Comparison of ENCODE assay signal across 9 cellular contexts in genomic region chr18:77057043-77057442, GRCh38.
DNase-seq lines count a peak whose midpoint lies in the region; ATAC-seq and TF ChIP-seq lines count a peak whose summit lies in the region.
"Had no signal": no experiment of that assay in that cellular context is flagged by ENCODE, and none has a peak within 500 bp of the region (broad histone marks: within the 10 kb centered on the region; RNA-seq: fewer than 3 reads in every experiment).

No MANE protein-coding gene starts in this region.

- TF ChIP-seq POLR2A in body of pancreas (IDR thresholded peaks at IDR 0.05), result no peak

- H3K79me2 ChIP-seq in SK-N-SH (ENCODE audit: insufficient read depth), result no peaks in the 10 kb centered on the region

- H3K9ac ChIP-seq in mucosa of rectum (ENCODE audit: low read depth in 1 of 2, low read length in 2 of 2) (peak overlapping the region in 1 of 2 donors; percentile 28), SK-N-SH (no peak overlapping the region)

- no peak overlapping the region for H3K4me3 ChIP-seq in body of pancreas
- no peak overlapping the region for H3K4me3 ChIP-seq in mucosa of rectum (ENCODE audit: low read length in 2 of 2)
- H3K4me3 ChIP-seq in SK-N-SH (ENCODE audit: low read depth in 2 of 2, low read length in 1 of 2), result no peak overlapping the region
- H3K4me3 ChIP-seq: pancreas had no signal

- no peak for TF ChIP-seq EP300 in SK-N-SH (IDR thresholded peaks at IDR 0.05; ENCODE audit: borderline replicate concordance in 1 of 2, low read depth in 1 of 2, low read length in 1 of 2)

- no peaks in the 10 kb centered on the region for H3F3A ChIP-seq in SK-N-SH (replicated peaks; ENCODE audit: insufficient read depth)

- intact Hi-C loops in body of pancreas (cut with DNase I), result no loop called here

- H3K27ac ChIP-seq in KOPT-K1 (ENCODE audit: low read depth, low read length, poor library complexity, severe bottlenecking) (peak overlapping the region; percentile 65), body of pancreas (peak overlapping the region in 3 of 4 donors; percentile 21 to 79 (median 59)), mucosa of rectum (ENCODE audit: low read depth in 2 of 2, low read length in 2 of 2) (peak overlapping the region; percentile 38 to 83), SK-N-SH (ENCODE audit: low read depth in 2 of 2, low read length in 1 of 2) (no peak overlapping the region)

- H3K9me2 ChIP-seq in SK-N-SH, result no peaks in the 10 kb centered on the region

- ATAC-seq in body of pancreas (no peak), HG02981 (IDR thresholded peaks at IDR 0.05; ENCODE audit: unreplicated experiment) (no peak), GM19467 (IDR thresholded peaks at IDR 0.05; ENCODE audit: unreplicated experiment) (no peak)

- no peaks in the 10 kb centered on the region for H4K20me1 ChIP-seq in SK-N-SH (ENCODE audit: insufficient read depth)

- no peak overlapping the region for H3K4me2 ChIP-seq in SK-N-SH

- no peaks in the 10 kb centered on the region for H3K36me3 ChIP-seq in KOPT-K1 (ENCODE audit: insufficient read depth, low read length)
- H3K36me3 ChIP-seq in body of pancreas (replicated peaks in 1 of 2; ENCODE audit: insufficient read depth in 1 of 2, low read depth in 2 of 2), result no peaks in the 10 kb centered on the region
- H3K36me3 ChIP-seq in mucosa of rectum (ENCODE audit: control insufficient read depth in 2 of 2, insufficient read depth in 2 of 2, low read length in 2 of 2), result peaks cover 3 to 4% of the 10 kb centered on the region in 2 donors
- H3K36me3 ChIP-seq in SK-N-SH (replicated peaks in 1 of 2; ENCODE audit: control insufficient read depth in 1 of 2, insufficient read depth in 2 of 2, low read length in 1 of 2), result no peaks in the 10 kb centered on the region
- H3K36me3 ChIP-seq: pancreas had no signal

- CTCF ChIA-PET in SK-N-SH (lab: Yijun Ruan, JAX), result interaction anchor here (1.1 to 3.2 kb wide), 3 partner anchors 12 to 155 kb away, joined by 4 to 17 read pairs (median 4); no protein-coding TSS in a partner anchor

- DNase-seq in AG08395 (ENCODE audit: low spot score), result peak; percentile 45
- no peak for DNase-seq in body of pancreas
- no peak for DNase-seq in SK-N-SH
- no peak for DNase-seq in NCI-H146 (lab: John Stamatoyannopoulos, UW)

- TF ChIP-seq RAD21 in SK-N-SH (IDR thresholded peaks at IDR 0.05; ENCODE audit: low read length), result no peak

- no peaks in the 10 kb centered on the region for H3K27me3 ChIP-seq in body of pancreas
- H3K27me3 ChIP-seq in mucosa of rectum (ENCODE audit: control insufficient read depth in 2 of 2, insufficient read depth in 2 of 2, low read length in 2 of 2), result no peaks in the 10 kb centered on the region
- H3K27me3 ChIP-seq in SK-N-SH (ENCODE audit: insufficient read depth), result no peaks in the 10 kb centered on the region
- H3K27me3 ChIP-seq: pancreas had no signal

- WGBS in body of pancreas, 2 donors, result 56 to 69% methylated on average over 4 of the region's 4 CpGs
- 82% methylated on average over 4 of the region's 4 CpGs for WGBS in SK-N-SH (ENCODE audit: low lambda C conversion rate)

- no peak overlapping the region for H2AFZ ChIP-seq in SK-N-SH (ENCODE audit: low read depth)

- H3K9me3 ChIP-seq in KOPT-K1 (ENCODE audit: insufficient read depth, low read length, poor library complexity, severe bottlenecking), result no peaks in the 10 kb centered on the region
- H3K9me3 ChIP-seq in body of pancreas, result no peaks in the 10 kb centered on the region
- H3K9me3 ChIP-seq in mucosa of rectum (ENCODE audit: control insufficient read depth in 2 of 2, low read length in 2 of 2), result no peaks in the 10 kb centered on the region
- no peaks in the 10 kb centered on the region for H3K9me3 ChIP-seq in SK-N-SH
- H3K9me3 ChIP-seq: pancreas had no signal

- POLR2A ChIA-PET in SK-N-SH (lab: Yijun Ruan, JAX), result no interaction called here

- H3K4me1 ChIP-seq in body of pancreas (peaks cover 40% of the 10 kb centered on the region), mucosa of rectum (ENCODE audit: control insufficient read depth in 2 of 2, insufficient read depth in 2 of 2, low read length in 2 of 2) (peaks cover 41 to 53% of the 10 kb centered on the region in 2 donors), SK-N-SH (ENCODE audit: control insufficient read depth in 1 of 2, insufficient read depth in 2 of 2, low read depth in 1 of 2, low read length in 1 of 2) (peaks cover 5 to 9% of the 10 kb centered on the region in 2 experiments; a peak in 2 of 4 replicates)

- TF ChIP-seq CTCF in body of pancreas (IDR thresholded peaks at IDR 0.05) (no peak), SK-N-SH (IDR thresholded peaks at IDR 0.05) (no peak)

TF ChIP-seq in SK-N-SH, 30 proteins besides CTCF, POLR2A, EP300 and RAD21:
- TF ChIP-seq SIN3A (IDR thresholded peaks at IDR 0.05; ENCODE audit: borderline replicate concordance, low read depth, low read length) (no peak), JUND (IDR thresholded peaks at IDR 0.05) (no peak), RCOR1 (IDR thresholded peaks at IDR 0.05; ENCODE audit: low read length) (no peak), TCF12 (IDR thresholded peaks at IDR 0.05) (no peak), FOXM1 (IDR thresholded peaks at IDR 0.05; ENCODE audit: low read depth) (no peak), FOXJ3 (CRISPR knock-in tag; IDR thresholded peaks at IDR 0.05) (no peak), USF1 (IDR thresholded peaks at IDR 0.05; ENCODE audit: borderline replicate concordance, low read depth) (no peak), NFIC (IDR thresholded peaks at IDR 0.05; ENCODE audit: borderline replicate concordance) (no peak), SMC3 (IDR thresholded peaks at IDR 0.05; ENCODE audit: low read depth, low read length) (no peak), ELF1 (IDR thresholded peaks at IDR 0.05) (no peak), YY1 (IDR thresholded peaks at IDR 0.05; ENCODE audit: low read depth) (no peak)
- TF ChIP-seq, protein P1, sequence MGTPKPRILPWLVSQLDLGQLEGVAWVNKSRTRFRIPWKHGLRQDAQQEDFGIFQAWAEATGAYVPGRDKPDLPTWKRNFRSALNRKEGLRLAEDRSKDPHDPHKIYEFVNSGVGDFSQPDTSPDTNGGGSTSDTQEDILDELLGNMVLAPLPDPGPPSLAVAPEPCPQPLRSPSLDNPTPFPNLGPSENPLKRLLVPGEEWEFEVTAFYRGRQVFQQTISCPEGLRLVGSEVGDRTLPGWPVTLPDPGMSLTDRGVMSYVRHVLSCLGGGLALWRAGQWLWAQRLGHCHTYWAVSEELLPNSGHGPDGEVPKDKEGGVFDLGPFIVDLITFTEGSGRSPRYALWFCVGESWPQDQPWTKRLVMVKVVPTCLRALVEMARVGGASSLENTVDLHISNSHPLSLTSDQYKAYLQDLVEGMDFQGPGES (IDR thresholded peaks at IDR 0.05; ENCODE audit: low read depth, low read length), result no peak
- TF ChIP-seq, protein P2, sequence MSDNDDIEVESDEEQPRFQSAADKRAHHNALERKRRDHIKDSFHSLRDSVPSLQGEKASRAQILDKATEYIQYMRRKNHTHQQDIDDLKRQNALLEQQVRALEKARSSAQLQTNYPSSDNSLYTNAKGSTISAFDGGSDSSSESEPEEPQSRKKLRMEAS (IDR thresholded peaks at IDR 0.05; ENCODE audit: low read depth), result no peak

Comparison
In these comparisons a context has a peak if more than half of its experiments do, and no peak if none do; other contexts are left out.
1. H3K27ac ChIP-seq: peak in KOPT-K1 (single experiment), body of pancreas (3 of 4) and mucosa of rectum (2 of 2); none in SK-N-SH (0 of 2).